ENCODE assay signal across 24 cellular contexts in the genomic region with DNA sequence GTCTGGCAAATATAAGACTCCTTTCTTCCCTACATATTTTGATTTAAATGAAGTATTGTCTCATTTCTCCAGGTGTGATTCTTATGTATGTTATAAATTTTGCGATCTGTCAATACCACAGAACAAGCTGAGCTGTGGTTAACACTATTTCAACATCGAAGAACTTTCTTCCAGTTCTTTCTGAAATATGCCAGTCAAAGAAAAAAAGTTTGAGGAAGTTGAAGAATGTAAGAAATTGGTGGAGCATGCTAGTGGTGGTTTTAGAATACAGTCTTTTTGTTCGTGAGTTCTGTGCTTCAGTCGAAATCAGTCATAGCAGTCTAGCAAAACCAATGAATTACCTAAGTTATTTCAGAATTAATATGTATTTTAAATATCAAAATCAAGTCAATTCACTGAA. TPM values are rescaled to one million over a fixed set of nuclear protein-coding genes. Genes with fewer than 3 reads are reported as not detected.
DNase-seq lines count a peak whose midpoint lies in the region; ATAC-seq and TF ChIP-seq lines count a peak whose summit lies in the region.
"Had no signal": no experiment of that assay in that cellular context is flagged by ENCODE, and none has a peak within 500 bp of the region (broad histone marks: within the 10 kb centered on the region; RNA-seq: fewer than 3 reads in every experiment).

No MANE protein-coding gene starts in this region.

- H3K36me3 Mint-ChIP-seq in activated B cell treated with CpG ODN at 0.5 μM for 24 hours (ENCODE audit: low read depth): no peaks in the 10 kb centered on the region
- no peaks in the 10 kb centered on the region for H3K36me3 Mint-ChIP-seq in mesothelial cell of epicardium
- no peaks in the 10 kb centered on the region for H3K36me3 Mint-ChIP-seq in activated CD4-positive, alpha-beta T cell treated with anti-CD3 and anti-CD28 coated beads, Interleukin-2, amount 10 ng/mL, durations not matched to agents 7 days and 5 days (ENCODE audit: low read depth)
- H3K36me3 Mint-ChIP-seq: activated naive CD8-positive, alpha-beta T cell treated with anti-CD3 and anti-CD28 coated beads, Interleukin-2, amount 10 ng/mL, durations not matched to agents 7 days and 5 days; brain; CD14-positive monocyte; WTC11 had no signal

- POLR2A ChIA-PET in activated B cell treated with CpG ODN at 0.5 μM for 24 hours (lab: Charles Lee): interaction anchor here (0.6 to 1.5 kb wide), 3 partner anchors 11 to 87 kb away, joined by 3 to 5 read pairs (median 3); no protein-coding TSS in a partner anchor
- POLR2A ChIA-PET in activated CD4-positive, alpha-beta T cell treated with anti-CD3 and anti-CD28 coated beads, Interleukin-2, amount 10 ng/mL, durations not matched to agents 7 days and 5 days (lab: Charles Lee): no interaction called here

- H3K27me3 Mint-ChIP-seq in activated B cell treated with CpG ODN at 0.5 μM for 24 hours (no peaks in the 10 kb centered on the region), mesothelial cell of epicardium (ENCODE audit: low read depth) (no peaks in the 10 kb centered on the region)
- H3K27me3 Mint-ChIP-seq in activated CD4-positive, alpha-beta T cell treated with anti-CD3 and anti-CD28 coated beads, Interleukin-2, amount 10 ng/mL, durations not matched to agents 7 days and 5 days: peaks cover 25% of the 10 kb centered on the region
- H3K27me3 Mint-ChIP-seq: brain had no signal

- DNase-seq in MV-4-11 (lab: John Stamatoyannopoulos, UW) (peak; percentile 83), activated B cell treated with CpG ODN at 0.5 μM for 24 hours (no peak), mesothelial cell of epicardium (ENCODE audit: low spot score in 2 of 2, unreplicated experiment in 2 of 2) (no peak), erythroblast (lab: John Stamatoyannopoulos, UW) (no peak), cerebellum (ENCODE audit: low spot score) (no peak)
- DNase-seq in activated CD4-positive, alpha-beta T cell treated with anti-CD3 and anti-CD28 coated beads, Interleukin-2, amount 10 ng/mL, durations not matched to agents 7 days and 5 days: no peak
- DNase-seq: activated naive CD8-positive, alpha-beta T cell treated with anti-CD3 and anti-CD28 coated beads, Interleukin-2, amount 10 ng/mL, durations not matched to agents 7 days and 5 days; DMS 273 treated with DMSO at 0.1 percent for 48 hours; foreskin melanocyte; H7; hypothalamus; NCI-H1092 treated with DMSO at 0.1 percent for 48 hours; NCI-H2081; psoas muscle; SHP77 treated with DMSO at 0.1 percent for 48 hours had no signal

- CTCF ChIA-PET in activated B cell treated with CpG ODN at 0.5 μM for 24 hours (lab: Charles Lee): interaction anchor here (0.9 to 1.2 kb wide), 4 partner anchors 11 to 112 kb away, joined by 3 to 5 read pairs (median 4); no protein-coding TSS in a partner anchor
- CTCF ChIA-PET in activated CD4-positive, alpha-beta T cell treated with anti-CD3 and anti-CD28 coated beads, Interleukin-2, amount 10 ng/mL, durations not matched to agents 7 days and 5 days (lab: Charles Lee): no interaction called here

- ATAC-seq in activated B cell treated with CpG ODN at 0.5 μM for 24 hours (ENCODE audit: low read depth) (peak; percentile 67), GM18907 (IDR thresholded peaks at IDR 0.05; ENCODE audit: unreplicated experiment) (no peak)
- ATAC-seq: psoas muscle, WTC11 had no signal

- H3K27ac Mint-ChIP-seq in activated B cell treated with CpG ODN at 0.5 μM for 24 hours (peak overlapping the region; percentile 26), mesothelial cell of epicardium (peak overlapping the region; percentile 41)
- H3K27ac Mint-ChIP-seq in activated CD4-positive, alpha-beta T cell treated with anti-CD3 and anti-CD28 coated beads, Interleukin-2, amount 10 ng/mL, durations not matched to agents 7 days and 5 days: no peak overlapping the region
- H3K27ac Mint-ChIP-seq: activated naive CD8-positive, alpha-beta T cell treated with anti-CD3 and anti-CD28 coated beads, Interleukin-2, amount 10 ng/mL, durations not matched to agents 7 days and 5 days; CD14-positive monocyte; dendritic cell treated with granulocyte-macrophage colony-stimulating factor and Interleukin-4, amounts not matched to agents 40 ng/mL and 50 ng/mL, for 4 days; WTC11 had no signal

- H3K4me1 Mint-ChIP-seq in activated B cell treated with CpG ODN at 0.5 μM for 24 hours (peaks cover 17% of the 10 kb centered on the region), mesothelial cell of epicardium (peaks cover 57% of the 10 kb centered on the region)
- no peaks in the 10 kb centered on the region for H3K4me1 Mint-ChIP-seq in activated CD4-positive, alpha-beta T cell treated with anti-CD3 and anti-CD28 coated beads, Interleukin-2, amount 10 ng/mL, durations not matched to agents 7 days and 5 days
- H3K4me1 Mint-ChIP-seq: activated naive CD8-positive, alpha-beta T cell treated with anti-CD3 and anti-CD28 coated beads, Interleukin-2, amount 10 ng/mL, durations not matched to agents 7 days and 5 days; neural crest cell; WTC11 had no signal

- TF ChIP-seq CTCF in C4-2B (conservative IDR thresholded peaks at IDR 0.05) (0 out of 2 replicates have a peak, but pooled peaks have one; percentile 5), activated B cell treated with CpG ODN at 0.5 μM for 24 hours (IDR thresholded peaks at IDR 0.05) (no peak), mesothelial cell of epicardium (IDR thresholded peaks at IDR 0.05; ENCODE audit: unreplicated experiment) (no peak)

- peak overlapping the region; percentile 42 for H3K4me3 Mint-ChIP-seq in activated B cell treated with CpG ODN at 0.5 μM for 24 hours
- no peak overlapping the region for H3K4me3 Mint-ChIP-seq in mesothelial cell of epicardium
- no peak overlapping the region for H3K4me3 Mint-ChIP-seq in activated CD4-positive, alpha-beta T cell treated with anti-CD3 and anti-CD28 coated beads, Interleukin-2, amount 10 ng/mL, durations not matched to agents 7 days and 5 days
- H3K4me3 Mint-ChIP-seq: activated naive CD8-positive, alpha-beta T cell treated with anti-CD3 and anti-CD28 coated beads, Interleukin-2, amount 10 ng/mL, durations not matched to agents 7 days and 5 days; brain; dendritic cell treated with granulocyte-macrophage colony-stimulating factor and Interleukin-4, amounts not matched to agents 40 ng/mL and 50 ng/mL, for 4 days; neural crest cell; WTC11 had no signal

- intact Hi-C loops in activated B cell treated with CpG ODN at 0.5 μM for 24 hours (cut with micrococcal nuclease): loop anchor here (1.0 kb wide), 1 partner anchor 8 kb away; no protein-coding TSS in a partner anchor

- H3K9me3 Mint-ChIP-seq in activated B cell treated with CpG ODN at 0.5 μM for 24 hours (no peaks in the 10 kb centered on the region), mesothelial cell of epicardium (no peaks in the 10 kb centered on the region)
- no peaks in the 10 kb centered on the region for H3K9me3 Mint-ChIP-seq in activated CD4-positive, alpha-beta T cell treated with anti-CD3 and anti-CD28 coated beads, Interleukin-2, amount 10 ng/mL, durations not matched to agents 7 days and 5 days
- H3K9me3 Mint-ChIP-seq: activated naive CD8-positive, alpha-beta T cell treated with anti-CD3 and anti-CD28 coated beads, Interleukin-2, amount 10 ng/mL, durations not matched to agents 7 days and 5 days; brain; dendritic cell treated with granulocyte-macrophage colony-stimulating factor and Interleukin-4, amounts not matched to agents 40 ng/mL and 50 ng/mL, for 4 days; neural crest cell; WTC11 had no signal

- no peak for TF ChIP-seq POLR2A in erythroblast (IDR thresholded peaks at IDR 0.05; ENCODE audit: low read length)

- no peak overlapping the region for H3K27ac ChIP-seq in C4-2B
- H3K27ac ChIP-seq: epithelial cell of prostate, HL-60, psoas muscle had no signal

RNA-seq across cellular contexts. Expression of a gene that starts 8.6 kb away (rescaled TPM):
- total RNA-seq in activated B cell treated with CpG ODN at 0.5 μM for 24 hours (182 and 222 TPM in 2 replicates), mesothelial cell of epicardium (98.5 to 110 TPM (median 109 TPM) in 3 replicates), cerebellum (32.2 TPM)
- not detected for total RNA-seq in activated CD4-positive, alpha-beta T cell treated with anti-CD3 and anti-CD28 coated beads, Interleukin-2, amount 10 ng/mL, durations not matched to agents 7 days and 5 days

Comparison
In these comparisons a context has a peak if more than half of its experiments do, and no peak if none do; other contexts are left out.
1. RNA of a gene that starts 8.6 kb away (total RNA-seq): 182 to 222 TPM in activated B cell treated with CpG ODN at 0.5 μM for 24 hours, 98.5 to 110 TPM in mesothelial cell of epicardium and 32.2 TPM in cerebellum (single experiment); not detected in activated CD4-positive, alpha-beta T cell treated with anti-CD3 and anti-CD28 coated beads, Interleukin-2, amount 10 ng/mL, durations not matched to agents 7 days and 5 days; every median in the first group is over 10 times any median in the second.